Comparison of ENCODE assay signal across 22 cellular contexts in the genomic region with DNA sequence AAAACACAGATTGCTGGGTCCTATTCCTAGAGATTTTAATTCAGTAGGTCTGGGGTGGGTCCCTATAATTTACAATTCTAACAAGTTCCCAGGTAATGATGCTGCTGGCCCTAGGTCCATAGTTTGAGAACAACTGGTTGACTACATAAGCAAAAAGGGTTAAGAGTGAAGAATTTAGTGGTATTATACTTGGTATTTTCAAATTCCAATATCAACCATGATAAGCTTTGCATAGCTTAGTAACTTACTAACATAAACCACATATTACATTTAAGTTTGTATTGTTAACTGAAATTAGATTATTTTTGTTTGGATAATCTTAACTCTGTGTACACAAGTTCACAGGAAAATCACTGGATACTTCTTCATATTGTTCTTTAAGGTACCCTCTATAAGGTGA.
DNase-seq lines count a peak whose midpoint lies in the region; TF ChIP-seq lines count a peak whose summit lies in the region.
"Had no signal": no experiment of that assay in that cellular context is flagged by ENCODE, and none has a peak within 500 bp of the region (broad histone marks: within the 10 kb centered on the region; RNA-seq: fewer than 3 reads in every experiment).

No MANE protein-coding gene starts in this region.

- no peak overlapping the region for H3K4ac ChIP-seq in mesenchymal stem cell (ENCODE audit: low read depth in 1 of 2, low read length in 2 of 2)

- peak; percentile 69 for DNase-seq in NCI-H226
- no peak for DNase-seq in breast epithelium (ENCODE audit: low spot score in 2 of 2)
- no peak for DNase-seq in mesenchymal stem cell
- no peak for DNase-seq in suprapubic skin (ENCODE audit: low spot score in 2 of 2)
- no peak for DNase-seq in HEK293T (ENCODE audit: extremely low spot score)
- no peak for DNase-seq in RWPE1 (ENCODE audit: low spot score)
- no peak for DNase-seq in DMS 273 treated with DMSO at 0.1 percent for 48 hours (lab: John Stamatoyannopoulos, UW)
- DNase-seq: activated T-cell treated with anti-CD3 and anti-CD28 coated beads for 4 hours; CD4-positive, alpha-beta T cell; effector CD4-positive, alpha-beta T cell; heart right ventricle; KBM-7; NCI-H1436; NCI-H446; NCI-H774; nephron progenitor cell; retina; spleen; T-helper 2 cell had no signal

- no peak overlapping the region for H2BK12ac ChIP-seq in mesenchymal stem cell (ENCODE audit: low read length in 2 of 2)

- no peak overlapping the region for H2BK15ac ChIP-seq in mesenchymal stem cell (ENCODE audit: low read depth, poor library complexity, severe bottlenecking)

- H2AFZ ChIP-seq in mesenchymal stem cell (ENCODE audit: low read depth, low read length) = no peak overlapping the region

- no peak overlapping the region for H3K4me2 ChIP-seq in mesenchymal stem cell (ENCODE audit: low read length, poor library complexity, severe bottlenecking)

- H3K18ac ChIP-seq in mesenchymal stem cell (ENCODE audit: low read depth in 1 of 2, low read length in 2 of 2) = no peak overlapping the region

- no peak overlapping the region for H2BK120ac ChIP-seq in mesenchymal stem cell (ENCODE audit: low read depth, low read length)

- intact Hi-C loops in breast epithelium (cut with DNase I; ENCODE audit: low total_unique reads) = no loop called here

- H3K9me3 ChIP-seq in breast epithelium (no peaks in the 10 kb centered on the region), mesenchymal stem cell (ENCODE audit: control insufficient read depth, low read length) (no peaks in the 10 kb centered on the region), suprapubic skin (no peaks in the 10 kb centered on the region)
- H3K9me3 ChIP-seq: ovary, upper lobe of left lung had no signal

- POLR2A ChIA-PET in HEK293T (lab: Yijun Ruan, JAX) = no interaction called here
- POLR2A ChIA-PET in RWPE1 (lab: Yijun Ruan, JAX; ENCODE audit: low non-redundant PET) = no interaction called here

- H3K27ac ChIP-seq in breast epithelium (peak overlapping the region; percentile 55 to 75), mesenchymal stem cell (ENCODE audit: low read length, poor library complexity, severe bottlenecking) (no peak overlapping the region), suprapubic skin (no peak overlapping the region), RWPE1 (no peak overlapping the region)
- H3K27ac ChIP-seq: heart right ventricle, ovary, upper lobe of left lung had no signal

- no peak overlapping the region for H4K91ac ChIP-seq in mesenchymal stem cell (ENCODE audit: low read length)

- H3K36me3 ChIP-seq in breast epithelium (no peaks in the 10 kb centered on the region), mesenchymal stem cell (ENCODE audit: control insufficient read depth in 1 of 2, insufficient read depth in 2 of 2, low read depth in 1 of 2, low read length in 2 of 2) (no peaks in the 10 kb centered on the region), suprapubic skin (no peaks in the 10 kb centered on the region)
- H3K36me3 ChIP-seq: heart right ventricle, ovary, spleen, upper lobe of left lung had no signal

- no peak overlapping the region for H3K23ac ChIP-seq in mesenchymal stem cell (ENCODE audit: low read length in 2 of 2)

- peak overlapping the region; percentile 44 for H3K9ac ChIP-seq in mesenchymal stem cell (ENCODE audit: low read length)

- H3K4me3 ChIP-seq in breast epithelium (no peak overlapping the region), mesenchymal stem cell (ENCODE audit: insufficient read depth in 1 of 2, low read depth in 1 of 2, low read length in 2 of 2) (no peak overlapping the region), suprapubic skin (no peak overlapping the region)
- H3K4me3 ChIP-seq: heart right ventricle, lung, ovary, spleen, upper lobe of left lung had no signal

- no peak for TF ChIP-seq EP300 in suprapubic skin (IDR thresholded peaks at IDR 0.05)

- TF ChIP-seq POLR2A in breast epithelium (IDR thresholded peaks at IDR 0.05) = no peak
- no peak for TF ChIP-seq POLR2A in suprapubic skin (IDR thresholded peaks at IDR 0.05)

- H3K4me1 ChIP-seq in breast epithelium = peaks cover 0 to 3% of the 10 kb centered on the region in 2 donors
- no peaks in the 10 kb centered on the region for H3K4me1 ChIP-seq in mesenchymal stem cell (ENCODE audit: control insufficient read depth, insufficient read depth, low read depth, low read length)
- peaks cover 17% of the 10 kb centered on the region for H3K4me1 ChIP-seq in suprapubic skin
- H3K4me1 ChIP-seq: upper lobe of left lung had no signal

- H2AK5ac ChIP-seq in mesenchymal stem cell (ENCODE audit: low read length, severe bottlenecking) = no peak overlapping the region

- H3K79me1 ChIP-seq in mesenchymal stem cell (replicated peaks; ENCODE audit: low read length, poor library complexity, severe bottlenecking) = no peaks in the 10 kb centered on the region

- H4K8ac ChIP-seq in mesenchymal stem cell (ENCODE audit: low read length) = no peak overlapping the region

- H3K27me3 ChIP-seq in breast epithelium (no peaks in the 10 kb centered on the region), mesenchymal stem cell (ENCODE audit: control insufficient read depth in 1 of 2, insufficient read depth in 1 of 2, low read length in 2 of 2) (no peaks in the 10 kb centered on the region), suprapubic skin (no peaks in the 10 kb centered on the region)
- H3K27me3 ChIP-seq: heart right ventricle, ovary, spleen, upper lobe of left lung had no signal

- H2BK5ac ChIP-seq in mesenchymal stem cell (ENCODE audit: low read depth, low read length, poor library complexity, severe bottlenecking) = no peak overlapping the region

- CTCF ChIA-PET in HEK293T (lab: Yijun Ruan, JAX) = no interaction called here
- CTCF ChIA-PET in RWPE1 (lab: Yijun Ruan, JAX) = interaction anchor here (0.7 kb wide), 1 partner anchor 944 kb away, joined by 3 read pairs; no protein-coding TSS in a partner anchor

- no peak overlapping the region for H3K14ac ChIP-seq in mesenchymal stem cell (ENCODE audit: low read length in 2 of 2)

- TF ChIP-seq CTCF in breast epithelium (IDR thresholded peaks at IDR 0.05) = no peak
- no peak for TF ChIP-seq CTCF in suprapubic skin (IDR thresholded peaks at IDR 0.05)
- no peak for TF ChIP-seq CTCF in RWPE1 (conservative IDR thresholded peaks at IDR 0.05; ENCODE audit: low read depth)

TF ChIP-seq in HEK293T, 16 proteins besides CTCF, POLR2A, EP300 and RAD21:
- no peak for TF ChIP-seq L3MBTL2 (conservative IDR thresholded peaks at IDR 0.05)
- no peak for TF ChIP-seq FOXM1 (IDR thresholded peaks at IDR 0.05; ENCODE audit: borderline replicate concordance)
- TF ChIP-seq ZNF384 (IDR thresholded peaks at IDR 0.05) = no peak
- no peak for TF ChIP-seq SP1 (IDR thresholded peaks at IDR 0.05)

Comparison
In these comparisons a context has a peak if more than half of its experiments do, and no peak if none do; other contexts are left out.
1. H3K27ac ChIP-seq: peak in breast epithelium (2 of 2); none in mesenchymal stem cell (single experiment), suprapubic skin (single experiment) and RWPE1 (single experiment).